In genomic region chr7:99324966-99325596, GRCh38 we compare ENCODE assay signal across 8 cellular contexts. TPM values are rescaled to one million over a fixed set of nuclear protein-coding genes. Genes with fewer than 3 reads are reported as not detected.
A peak's percentile ranks its signal among the peaks of the same experiment; 100 is the strongest.
DNase-seq lines count a peak whose midpoint lies in the region; ATAC-seq, FAIRE-seq and TF ChIP-seq lines count a peak whose summit lies in the region.

No MANE protein-coding gene starts in this region.

- ATAC-seq in GM18909 (IDR thresholded peaks at IDR 0.05; ENCODE audit: poor library complexity, unreplicated experiment), result peak; percentile 2
- peak; percentile 7 for ATAC-seq in HG03196 (IDR thresholded peaks at IDR 0.05; ENCODE audit: unreplicated experiment)
- ATAC-seq in HG03159 (IDR thresholded peaks at IDR 0.05; ENCODE audit: unreplicated experiment), result no peak

- TF ChIP-seq EP300 in tibial nerve (IDR thresholded peaks at IDR 0.05), result no peak

- in situ Hi-C loops in astrocyte of the cerebellum (cut with HindIII; ENCODE audit: low sequenced_read_pairs), result loop anchor here (25.0 kb wide), 1 partner anchor 313 kb away; no protein-coding TSS in a partner anchor

- DNase-seq in astrocyte of the cerebellum (ENCODE audit: low read depth), result no peak
- no peak for DNase-seq in tibial nerve (ENCODE audit: low spot score in 2 of 2)
- no peak for DNase-seq in HTR-8/SVneo (ENCODE audit: insufficient read length, low spot score)
- no peak for DNase-seq in SHP77 treated with DMSO at 0.1 percent for 48 hours (lab: John Stamatoyannopoulos, UW)

- TF ChIP-seq CTCF in astrocyte of the cerebellum (IDR thresholded peaks at IDR 0.05; ENCODE audit: low read depth, low read length, missing control alignments) (no peak), liver (IDR thresholded peaks at IDR 0.05; ENCODE audit: low read depth, low read length, missing input control) (no peak), tibial nerve (IDR thresholded peaks at IDR 0.05) (no peak)

- H3K4me1 ChIP-seq in liver (ENCODE audit: control insufficient read depth in 4 of 4, insufficient read depth in 4 of 4, low read length in 3 of 4), result peaks cover 15 to 30% (median 23%) of the 10 kb centered on the region in 4 donors
- peaks cover 0 to 48% (median 23%) of the 10 kb centered on the region in 4 donors for H3K4me1 ChIP-seq in tibial nerve

- peak overlapping the region; percentile 99 for H3K4me3 ChIP-seq in astrocyte of the cerebellum (ENCODE audit: low read depth, low read length)
- H3K4me3 ChIP-seq in liver (ENCODE audit: low read depth in 1 of 3, low read length in 3 of 3), result peak overlapping the region; percentile 62 to 79 (median 75)
- peak overlapping the region; percentile 94 to 98 (median 96) for H3K4me3 ChIP-seq in tibial nerve

- TF ChIP-seq POLR2A in tibial nerve (IDR thresholded peaks at IDR 0.05), result no peak

- TF ChIP-seq RAD21 in liver (IDR thresholded peaks at IDR 0.05), result no peak

- peak overlapping the region; percentile 33 to 75 for H3K27ac ChIP-seq in liver (ENCODE audit: low read depth in 1 of 2, low read length in 2 of 2)
- H3K27ac ChIP-seq in tibial nerve, result peak overlapping the region; percentile 71 to 95 (median 91)

- H3K9ac ChIP-seq in liver (ENCODE audit: low read depth in 1 of 2, low read length in 2 of 2), result peak overlapping the region; percentile 76 to 98

- H3K36me3 ChIP-seq in liver (ENCODE audit: control insufficient read depth in 4 of 4, insufficient read depth in 3 of 4, low read depth in 1 of 4, low read length in 3 of 4) (no peaks in the 10 kb centered on the region), tibial nerve (no peaks in the 10 kb centered on the region)

- WGBS in liver, result 32% methylated on average over 15 of the region's 15 CpGs
- 20 to 33% methylated on average over 11 to 15 of the region's 15 CpGs for WGBS in tibial nerve, 2 donors

- no peak for FAIRE-seq in HTR-8/SVneo (lab: Jason Lieb, UNC)

- H3K27me3 ChIP-seq in liver (ENCODE audit: control insufficient read depth in 4 of 4, insufficient read depth in 4 of 4, low read length in 3 of 4), result no peaks in the 10 kb centered on the region
- no peaks in the 10 kb centered on the region for H3K27me3 ChIP-seq in tibial nerve

- H3K9me3 ChIP-seq in liver (ENCODE audit: control insufficient read depth in 4 of 4, low read length in 3 of 4) (no peaks in the 10 kb centered on the region), tibial nerve (no peaks in the 10 kb centered on the region)

TF ChIP-seq in liver, 16 proteins besides CTCF, POLR2A, EP300 and RAD21:
- TF ChIP-seq MAX (IDR thresholded peaks at IDR 0.05), result no peak
- TF ChIP-seq ATF3 (IDR thresholded peaks at IDR 0.05), result no peak
- TF ChIP-seq GABPA (IDR thresholded peaks at IDR 0.05 in 1 of 2, conservative IDR thresholded peaks at IDR 0.05 in 1 of 2), result no peak
- no peak for TF ChIP-seq EGR1 (IDR thresholded peaks at IDR 0.05; ENCODE audit: low read depth in 2 of 2)
- TF ChIP-seq JUND (IDR thresholded peaks at IDR 0.05), result no peak
- TF ChIP-seq FOXA2 (IDR thresholded peaks at IDR 0.05), result no peak
- TF ChIP-seq REST (IDR thresholded peaks at IDR 0.05), result no peak
- TF ChIP-seq SP1 (IDR thresholded peaks at IDR 0.05), result no peak
- no peak for TF ChIP-seq HNF4A (conservative IDR thresholded peaks at IDR 0.05)
- no peak for TF ChIP-seq YY1 (IDR thresholded peaks at IDR 0.05)
- TF ChIP-seq HNF4G (IDR thresholded peaks at IDR 0.05), result no peak
- TF ChIP-seq NR2F2 (IDR thresholded peaks at IDR 0.05), result no peak
- TF ChIP-seq FOXA1 (IDR thresholded peaks at IDR 0.05), result no peak
- no peak for TF ChIP-seq RXRA (IDR thresholded peaks at IDR 0.05)
- TF ChIP-seq TAF1 (conservative IDR thresholded peaks at IDR 0.05), result no peak
- TF ChIP-seq ZBTB33 (IDR thresholded peaks at IDR 0.05), result no peak

RNA-seq across cellular contexts. Expression of gene ARPC1A, which starts 0.6 kb away (rescaled TPM):
- 10 to 100 TPM; 46.7 to 60.1 TPM for total RNA-seq in liver
- polyA plus RNA-seq in liver, result 10 to 100 TPM; 61.5 to 84.0 TPM
- 100 to 1,000 TPM in 3 of 4 donors, 10 to 100 TPM in 1; 92.2 to 151 (median 118) TPM for total RNA-seq in tibial nerve

RNA-seq across cellular contexts. Expression of gene ARPC1B, which starts 49.4 kb away (rescaled TPM):
- 100 to 1,000 TPM; 111 to 182 TPM for total RNA-seq in liver
- polyA plus RNA-seq in liver, result 100 to 1,000 TPM in 1 of 2 donors, 10 to 100 TPM in 1; 43.9 to 112 TPM
- 100 to 1,000 TPM; 178 to 337 (median 306) TPM for total RNA-seq in tibial nerve

RNA-seq across cellular contexts. Expression of gene MYH16, which starts 52.4 kb away (rescaled TPM):
- total RNA-seq in liver (not detected), tibial nerve (not detected)
- not detected for polyA plus RNA-seq in liver
